In genomic region chr4:39528056-39528465, GRCh38 we compare ENCODE assay signal across 8 cellular contexts. TPM values are rescaled to one million over a fixed set of nuclear protein-coding genes. Genes with fewer than 3 reads are reported as not detected.
A peak's percentile ranks its signal among the peaks of the same experiment; 100 is the strongest.
DNase-seq lines count a peak whose midpoint lies in the region; ATAC-seq and TF ChIP-seq lines count a peak whose summit lies in the region.

No MANE protein-coding gene starts in this region.

- peak overlapping the region; percentile 73 for H3K9ac ChIP-seq in OCI-LY1 (ENCODE audit: low read length)

- DNase-seq in EL (peak; percentile 92), lower lobe of right lung (no peak), type B pancreatic cell (ENCODE audit: extremely low spot score, unreplicated experiment) (no peak), kidney tubule cell (ENCODE audit: low spot score) (no peak), OCI-M2 (lab: John Stamatoyannopoulos, UW; ENCODE audit: unreplicated experiment) (no peak)

- H3K36me3 ChIP-seq in OCI-LY1 (ENCODE audit: insufficient read depth, low read length) (peaks cover 13% of the 10 kb centered on the region; the same call in 1 of the 2 replicates), lower lobe of right lung (peaks cover 4% of the 10 kb centered on the region)

- H2AFZ ChIP-seq in OCI-LY1 (ENCODE audit: low read length), result no peak overlapping the region

- H3K9me3 ChIP-seq in OCI-LY1 (ENCODE audit: low read length) (no peaks in the 10 kb centered on the region), lower lobe of right lung (no peaks in the 10 kb centered on the region)

- H3K27ac ChIP-seq in OCI-LY1 (ENCODE audit: low read depth, low read length, poor library complexity, severe bottlenecking) (peak overlapping the region; percentile 8), cingulate gyrus (ENCODE audit: low read depth, low read length) (peak overlapping the region; percentile 89), lower lobe of right lung (peak overlapping the region; percentile 94)

- H3K9me2 ChIP-seq in OCI-LY1 (ENCODE audit: low read depth, low read length), result no peaks in the 10 kb centered on the region

- TF ChIP-seq CTCF in OCI-LY1 (IDR thresholded peaks at IDR 0.05; ENCODE audit: low read length) (no peak; the same call in 1 of the 2 replicates), lower lobe of right lung (IDR thresholded peaks at IDR 0.05) (no peak), type B pancreatic cell (conservative IDR thresholded peaks at IDR 0.05) (no peak)

- H3K4me1 ChIP-seq in OCI-LY1 (ENCODE audit: insufficient read depth, low read length, severe bottlenecking) (peaks cover 26% of the 10 kb centered on the region), lower lobe of right lung (peaks cover 23% of the 10 kb centered on the region)

- H3K27me3 ChIP-seq in OCI-LY1 (ENCODE audit: insufficient read depth, low read length) (no peaks in the 10 kb centered on the region), lower lobe of right lung (ENCODE audit: low read depth) (no peaks in the 10 kb centered on the region)

- H3K27me3 Mint-ChIP-seq in type B pancreatic cell, result no peaks in the 10 kb centered on the region

- peaks cover 19% of the 10 kb centered on the region for H3K79me2 ChIP-seq in OCI-LY1 (ENCODE audit: insufficient read depth, low read length)

- peak overlapping the region; percentile 98 for H3K27ac Mint-ChIP-seq in type B pancreatic cell

- no peaks in the 10 kb centered on the region for H4K20me1 ChIP-seq in OCI-LY1 (ENCODE audit: insufficient read depth, low read length)

- H3K4me1 Mint-ChIP-seq in type B pancreatic cell (ENCODE audit: unreplicated experiment), result peaks cover 20% of the 10 kb centered on the region

- H3F3A ChIP-seq in OCI-LY1 (ENCODE audit: insufficient read depth, low read length), result no peaks in the 10 kb centered on the region

- H3K36me3 Mint-ChIP-seq in type B pancreatic cell, result peaks cover 39% of the 10 kb centered on the region

- H3K4me3 ChIP-seq in OCI-LY1 (ENCODE audit: low read depth, low read length, poor library complexity, severe bottlenecking) (peak overlapping the region; percentile 76), lower lobe of right lung (peak overlapping the region; percentile 98)

- H3K4me2 ChIP-seq in OCI-LY1 (ENCODE audit: low read length), result peak overlapping the region; percentile 97

- intact Hi-C loops in lower lobe of right lung (cut with DNase I), result no loop called here

- ATAC-seq in lower lobe of right lung, result peak; percentile 46 to 57
- no peak for ATAC-seq in HG03196 (IDR thresholded peaks at IDR 0.05; ENCODE audit: unreplicated experiment)

- peaks cover 13% of the 10 kb centered on the region for H3K9me3 Mint-ChIP-seq in type B pancreatic cell

- peak overlapping the region; percentile 100 for H3K4me3 Mint-ChIP-seq in type B pancreatic cell

RNA-seq across cellular contexts. Expression of gene UGDH, which starts 0.8 kb away (rescaled TPM):
- total RNA-seq in lower lobe of right lung (47.7 TPM), type B pancreatic cell (ENCODE audit: low replicate concordance) (124 and 128 TPM in 2 replicates)

Comparison
In these comparisons a context has a peak if more than half of its experiments do, and no peak if none do; other contexts are left out.
1. H3K27ac ChIP-seq: peak in every context shown above with its lines; median percentile 94 in lower lobe of right lung; 89 in cingulate gyrus; 8 in OCI-LY1.